In genomic region chr2:205734436-205734835, GRCh38 we compare ENCODE assay signal across 10 cellular contexts. TPM values are rescaled to one million over a fixed set of nuclear protein-coding genes. Genes with fewer than 3 reads are reported as not detected.
A peak's percentile ranks its signal among the peaks of the same experiment; 100 is the strongest.
DNase-seq lines count a peak whose midpoint lies in the region; ATAC-seq, FAIRE-seq and TF ChIP-seq lines count a peak whose summit lies in the region.
"Had no signal": no experiment of that assay in that cellular context is flagged by ENCODE, and none has a peak within 500 bp of the region (broad histone marks: within the 10 kb centered on the region; RNA-seq: fewer than 3 reads in every experiment).

No MANE protein-coding gene starts in this region.

- in situ Hi-C loops in GM13977 (cut with MboI; ENCODE audit: low pct_unique_long_range_greater_than_20kb, low sequenced_read_pairs, unreplicated experiment), result no loop called here

- TF ChIP-seq CTCF in AG04449 (IDR thresholded peaks at IDR 0.05; ENCODE audit: insufficient read depth, low read length, missing control alignments) (no peak), bronchial epithelial cell (IDR thresholded peaks at IDR 0.05; ENCODE audit: insufficient read depth, low read length, severe bottlenecking) (no peak), GM13977 (IDR thresholded peaks at IDR 0.05; ENCODE audit: extremely low read depth, insufficient read depth, missing control alignments) (no peak)

- POLR2A ChIA-PET in AG04449 (lab: Yijun Ruan, JAX), result interaction anchor here (1.2 kb wide), 1 partner anchor 27 kb away, joined by 3 read pairs; no protein-coding TSS in a partner anchor

- ATAC-seq in GM18870 (IDR thresholded peaks at IDR 0.05; ENCODE audit: unreplicated experiment), result no peak

- H3K36me3 ChIP-seq in bronchial epithelial cell (ENCODE audit: control insufficient read depth, insufficient read depth, low read length), result peaks cover 3% of the 10 kb centered on the region

- H3K4me3 ChIP-seq in AG04449 (ENCODE audit: low read depth, low read length) (no peak overlapping the region), bronchial epithelial cell (ENCODE audit: low read depth, low read length) (no peak overlapping the region)

- H3K27me3 ChIP-seq in bronchial epithelial cell (ENCODE audit: control insufficient read depth, insufficient read depth, low read length), result no peaks in the 10 kb centered on the region

- FAIRE-seq in bronchial epithelial cell (lab: Jason Lieb, UNC), result no peak
- FAIRE-seq: G401.6, TTC549 had no signal

- CTCF ChIA-PET in AG04449 (lab: Yijun Ruan, JAX), result interaction anchor here (0.6 to 2.9 kb wide), 11 partner anchors 10 to 59 kb away, joined by 3 to 11 read pairs (median 3); no protein-coding TSS in a partner anchor

- DNase-seq in AG04449 (ENCODE audit: low read depth, low spot score), result peak; percentile 60
- peak; percentile 76 for DNase-seq in M059J (ENCODE audit: low read depth)
- DNase-seq in bronchial epithelial cell (ENCODE audit: low read depth), result peak; percentile 45
- DNase-seq in medulla oblongata (ENCODE audit: extremely low spot score), result peak; percentile 51
- DNase-seq in stimulated activated CD4-positive, alpha-beta T cell treated with anti-CD3 and anti-CD28 coated beads, Interleukin-2, amount 100 ng/mL, for 48 hours, result no peak
- DNase-seq in NCI-H1105 (lab: John Stamatoyannopoulos, UW), result no peak
- DNase-seq in GM13977 (ENCODE audit: low spot score), result no peak

RNA-seq across cellular contexts. Expression of gene NRP2, which starts 52.1 kb away (rescaled TPM):
- total RNA-seq in M059J (2014; rRNA removed; shearing (Covaris generic)), result 62.0 and 84.6 TPM in 2 replicates
- 12.8 and 21.3 TPM in 2 replicates for total RNA-seq in bronchial epithelial cell

Comparison
In these comparisons a context has a peak if more than half of its experiments do, and no peak if none do; other contexts are left out.
1. DNase-seq: peak in AG04449 (single experiment), M059J (single experiment), bronchial epithelial cell (single experiment) and medulla oblongata (single experiment); none in stimulated activated CD4-positive, alpha-beta T cell treated with anti-CD3 and anti-CD28 coated beads, Interleukin-2, amount 100 ng/mL, for 48 hours (0 of 2), NCI-H1105 (single experiment) and GM13977 (single experiment).